ENCODE assay signal across 8 cellular contexts in the genomic region with DNA sequence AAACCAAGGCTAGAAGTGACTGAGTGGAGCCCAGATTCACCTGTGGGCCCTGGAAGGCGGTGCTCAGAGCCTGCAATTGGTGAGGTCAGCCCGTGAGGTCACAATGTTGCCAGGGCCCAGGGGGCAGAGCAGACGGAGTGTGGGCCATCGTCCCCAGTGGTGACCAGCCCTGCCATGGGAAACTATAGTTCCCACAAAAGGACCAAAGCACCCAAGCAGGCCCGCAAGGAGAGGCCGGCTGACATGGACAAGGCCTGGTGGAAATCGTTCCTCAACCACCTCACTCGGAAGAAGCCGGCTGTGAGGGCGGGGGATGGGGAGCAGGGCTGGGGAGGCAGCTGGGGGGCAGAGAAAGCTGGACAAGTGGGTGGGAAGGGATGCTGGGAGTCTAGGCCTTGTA. TPM values are rescaled to one million over a fixed set of nuclear protein-coding genes. Genes with fewer than 3 reads are reported as not detected.
DNase-seq lines count a peak whose midpoint lies in the region; TF ChIP-seq lines count a peak whose summit lies in the region.

Gene C20orf144, plus strand, starts transcription at position 156 of the 400 bp plus-strand sequence. Its CDS starts 19 bp downstream, at position 175.

- no peak for TF ChIP-seq CTCF in suprapubic skin (IDR thresholded peaks at IDR 0.05)

- no peak for TF ChIP-seq POLR2A in suprapubic skin (IDR thresholded peaks at IDR 0.05)

- H3K27me3 ChIP-seq in layer of hippocampus (ENCODE audit: control insufficient read depth, insufficient read depth, low read length) (no peaks in the 10 kb centered on the region), suprapubic skin (no peaks in the 10 kb centered on the region)

- H3K4me1 ChIP-seq in suprapubic skin: peaks cover 31% of the 10 kb centered on the region

- no peaks in the 10 kb centered on the region for H3K9me3 Mint-ChIP-seq in T-helper 2 cell treated with Interferon-gamma antibody and Interleukin-4, amounts not matched to agents 5 μg/mL and 100 μg/mL, for 36 hours

- no peak for DNase-seq in T-helper 2 cell treated with Interferon-gamma antibody and Interleukin-4, amounts not matched to agents 5 μg/mL and 100 μg/mL, for 36 hours (ENCODE audit: low spot score)
- DNase-seq in T-helper 2 cell (no peak), suprapubic skin (ENCODE audit: low spot score in 2 of 2) (no peak), amygdala (lab: John Stamatoyannopoulos, UW) (no peak), mesenteric fat pad (ENCODE audit: low spot score) (no peak), NCI-H2171 treated with DMSO at 0.1 percent for 48 hours (lab: John Stamatoyannopoulos, UW) (no peak)

- H3K4me1 Mint-ChIP-seq in T-helper 2 cell treated with Interferon-gamma antibody and Interleukin-4, amounts not matched to agents 5 μg/mL and 100 μg/mL, for 36 hours (ENCODE audit: low read depth): peaks cover 29% of the 10 kb centered on the region

- 90% methylated on average over 8 of the region's 10 CpGs for WGBS in suprapubic skin

- H3K36me3 Mint-ChIP-seq in T-helper 2 cell treated with Interferon-gamma antibody and Interleukin-4, amounts not matched to agents 5 μg/mL and 100 μg/mL, for 36 hours (ENCODE audit: low read depth): peaks cover under 1% of the 10 kb centered on the region

- H3K9me3 ChIP-seq in suprapubic skin: no peaks in the 10 kb centered on the region

- peak within 1 kb of the TSS; percentile 58 for H3K4me3 ChIP-seq in suprapubic skin

- no peak for TF ChIP-seq EP300 in suprapubic skin (IDR thresholded peaks at IDR 0.05)

- no peaks in the 10 kb centered on the region for H3K27me3 Mint-ChIP-seq in T-helper 2 cell treated with Interferon-gamma antibody and Interleukin-4, amounts not matched to agents 5 μg/mL and 100 μg/mL, for 36 hours (ENCODE audit: low read depth)

- peak within 1 kb of the TSS; percentile 82 for H3K4me3 Mint-ChIP-seq in T-helper 2 cell treated with Interferon-gamma antibody and Interleukin-4, amounts not matched to agents 5 μg/mL and 100 μg/mL, for 36 hours

- H3K27ac ChIP-seq in angular gyrus (ENCODE audit: low read depth, low read length) (peak within 1 kb of the TSS; percentile 91), layer of hippocampus (ENCODE audit: low read depth, low read length) (peak within 1 kb of the TSS; percentile 92), suprapubic skin (no peak within 1 kb of the TSS)

- peaks cover 27% of the 10 kb centered on the region for H3K36me3 ChIP-seq in suprapubic skin

- peak within 1 kb of the TSS; percentile 84 for H3K27ac Mint-ChIP-seq in T-helper 2 cell treated with Interferon-gamma antibody and Interleukin-4, amounts not matched to agents 5 μg/mL and 100 μg/mL, for 36 hours

RNA-seq across cellular contexts. Expression of gene C20orf144, which starts in this region (rescaled TPM):
- total RNA-seq in suprapubic skin (not detected), mesenteric fat pad (not detected)
